In the genomic region with DNA sequence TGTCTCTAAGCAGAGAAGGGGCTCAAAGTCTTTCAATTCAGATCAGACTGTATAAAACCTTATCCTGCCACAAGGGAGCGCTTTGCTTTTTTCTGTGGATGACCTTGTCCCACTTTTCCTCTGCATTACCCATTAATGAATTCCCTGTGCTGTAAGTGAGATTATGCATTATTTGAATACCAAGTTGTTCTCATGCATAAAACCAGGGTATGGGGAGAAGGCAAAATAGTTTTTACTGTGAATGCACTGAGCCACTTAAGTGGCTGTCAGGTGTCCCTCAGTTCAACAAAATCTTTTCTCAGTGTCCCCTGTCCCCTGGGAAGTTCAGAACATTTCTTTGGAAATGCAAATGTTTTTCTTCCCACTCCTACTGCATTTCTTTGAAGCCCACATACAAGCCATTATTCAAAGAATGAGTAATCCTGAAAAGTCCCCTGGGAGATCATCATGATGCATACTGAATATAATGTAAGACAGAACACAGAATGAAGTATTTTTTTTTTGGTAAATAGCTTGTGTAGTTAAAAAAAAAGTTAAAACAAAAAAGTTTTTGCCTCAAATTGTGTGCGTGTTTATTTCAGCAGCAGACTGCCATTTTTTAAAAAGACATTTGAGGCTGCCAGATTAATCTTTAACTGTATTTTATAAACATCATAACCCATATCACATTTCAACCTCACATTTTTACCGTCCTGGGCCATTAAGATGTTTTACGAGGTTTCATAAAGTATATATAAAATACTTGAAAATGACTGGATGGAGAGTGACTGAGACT, we compare ENCODE assay signal across 1 cellular context.
TF ChIP-seq lines count a peak whose summit lies in the region.

No MANE protein-coding gene starts in this region.

TF ChIP-seq in H1, 55 proteins besides CTCF, POLR2A, EP300 and RAD21 (continued from another document):
- TF ChIP-seq HDAC2 (IDR thresholded peaks at IDR 0.05; ENCODE audit: borderline replicate concordance in 1 of 2, low read depth in 2 of 2, low read length in 2 of 2) (peak; percentile 71 to 95; a peak in 2 of 4 replicates), NANOG (IDR thresholded peaks at IDR 0.05; ENCODE audit: insufficient read depth, low read depth, low read length, poor library complexity, severe bottlenecking) (no peak), BCL11A (IDR thresholded peaks at IDR 0.05; ENCODE audit: low read depth in 2 of 2, low read length in 2 of 2) (no peak), TBP (IDR thresholded peaks at IDR 0.05; ENCODE audit: low read depth, low read length) (no peak), POLR2AphosphoS5 (IDR thresholded peaks at IDR 0.05; ENCODE audit: low read depth, low read length) (no peak), GABPA (IDR thresholded peaks at IDR 0.05; ENCODE audit: borderline replicate concordance, insufficient read depth, low read length) (no peak), SRF (IDR thresholded peaks at IDR 0.05; ENCODE audit: low read depth, low read length) (no peak), SP4 (IDR thresholded peaks at IDR 0.05; ENCODE audit: low read length) (0 out of 2 replicates have a peak, but pooled peaks have one; percentile 44), KDM1A (IDR thresholded peaks at IDR 0.05; ENCODE audit: borderline replicate concordance, low read length) (no peak), EZH2 (IDR thresholded peaks at IDR 0.05; ENCODE audit: low read depth, low read length, severe bottlenecking) (no peak), SIX5 (IDR thresholded peaks at IDR 0.05; ENCODE audit: low read depth, low read length) (no peak), FOSL1 (IDR thresholded peaks at IDR 0.05; ENCODE audit: insufficient read depth, low read depth, low read length) (no peak), EGR1 (IDR thresholded peaks at IDR 0.05; ENCODE audit: borderline replicate concordance, low read depth, low read length) (peak; percentile 59), CEBPB (IDR thresholded peaks at IDR 0.05; ENCODE audit: low read depth, low read length) (no peak), SP1 (IDR thresholded peaks at IDR 0.05; ENCODE audit: low read depth, low read length) (no peak), TAF7 (optimal IDR thresholded peaks at IDR 0.05; ENCODE audit: borderline replicate concordance, low read depth, low read length) (no peak), HDAC6 (IDR thresholded peaks at IDR 0.05; ENCODE audit: low read depth, low read length) (no peak), KDM5A (IDR thresholded peaks at IDR 0.05; ENCODE audit: low read length) (no peak), BRCA1 (IDR thresholded peaks at IDR 0.05; ENCODE audit: low read depth, low read length) (no peak), SAP30 (IDR thresholded peaks at IDR 0.05; ENCODE audit: insufficient read depth, insufficient replicate concordance, low read length) (no peak), MAFK (IDR thresholded peaks at IDR 0.05; ENCODE audit: low read depth, low read length) (0 out of 2 replicates have a peak, but pooled peaks have one; percentile 13), JUN (IDR thresholded peaks at IDR 0.05; ENCODE audit: low read depth, low read length) (0 out of 2 replicates have a peak, but pooled peaks have one; percentile 22), RXRA (IDR thresholded peaks at IDR 0.05; ENCODE audit: insufficient read depth, low read depth, low read length) (no peak), TCF12 (IDR thresholded peaks at IDR 0.05; ENCODE audit: low read depth, low read length) (no peak), JUND (IDR thresholded peaks at IDR 0.05; ENCODE audit: low read length) (no peak; the same call in 1 of the 2 replicates), PHF8 (conservative IDR thresholded peaks at IDR 0.05; ENCODE audit: low read depth, low read length) (no peak), KDM4A (IDR thresholded peaks at IDR 0.05; ENCODE audit: low read depth, low read length, severe bottlenecking) (no peak), SP2 (IDR thresholded peaks at IDR 0.05; ENCODE audit: low read length) (no peak), NRF1 (IDR thresholded peaks at IDR 0.05; ENCODE audit: low read depth, low read length) (no peak), CTBP2 (IDR thresholded peaks at IDR 0.05; ENCODE audit: borderline replicate concordance, insufficient read depth, insufficient read length, low read length) (no peak), ZNF274 (IDR thresholded peaks at IDR 0.05; ENCODE audit: borderline replicate concordance, extremely low read depth, low read length) (no peak), YY1 (IDR thresholded peaks at IDR 0.05; ENCODE audit: low read depth, low read length) (no peak), CHD2 (IDR thresholded peaks at IDR 0.05; ENCODE audit: low read length) (no peak), SIRT6 (IDR thresholded peaks at IDR 0.05; ENCODE audit: low read length) (no peak), CBX5 (IDR thresholded peaks at IDR 0.05; ENCODE audit: low read depth, low read length) (no peak), GTF2F1 (IDR thresholded peaks at IDR 0.05; ENCODE audit: borderline replicate concordance, low read depth, low read length) (no peak), SUZ12 (IDR thresholded peaks at IDR 0.05; ENCODE audit: low read length) (no peak), CHD1 (IDR thresholded peaks at IDR 0.05; ENCODE audit: low read depth, low read length) (no peak), CREB1 (IDR thresholded peaks at IDR 0.05) (no peak), TEAD4 (IDR thresholded peaks at IDR 0.05; ENCODE audit: low read depth, low read length) (peak; percentile 33; the same call in 1 of the 2 replicates), RFX5 (IDR thresholded peaks at IDR 0.05; ENCODE audit: borderline replicate concordance, low read depth, low read length) (no peak), RNF2 (IDR thresholded peaks at IDR 0.05; ENCODE audit: borderline replicate concordance, low read depth, low read length, missing control alignments, poor library complexity, severe bottlenecking) (no peak), RBBP5 (IDR thresholded peaks at IDR 0.05; ENCODE audit: borderline replicate concordance, low read depth, low read length) (no peak), CBX8 (IDR thresholded peaks at IDR 0.05; ENCODE audit: borderline replicate concordance, low read depth, low read length) (no peak), SIN3A (conservative IDR thresholded peaks at IDR 0.05 in 1 of 2, IDR thresholded peaks at IDR 0.05 in 1 of 2; ENCODE audit: low read depth in 1 of 2, low read length in 2 of 2) (no peak), TAF1 (IDR thresholded peaks at IDR 0.05; ENCODE audit: low read depth, low read length) (no peak), BACH1 (IDR thresholded peaks at IDR 0.05; ENCODE audit: low read length) (no peak)
- TF ChIP-seq, protein P1, sequence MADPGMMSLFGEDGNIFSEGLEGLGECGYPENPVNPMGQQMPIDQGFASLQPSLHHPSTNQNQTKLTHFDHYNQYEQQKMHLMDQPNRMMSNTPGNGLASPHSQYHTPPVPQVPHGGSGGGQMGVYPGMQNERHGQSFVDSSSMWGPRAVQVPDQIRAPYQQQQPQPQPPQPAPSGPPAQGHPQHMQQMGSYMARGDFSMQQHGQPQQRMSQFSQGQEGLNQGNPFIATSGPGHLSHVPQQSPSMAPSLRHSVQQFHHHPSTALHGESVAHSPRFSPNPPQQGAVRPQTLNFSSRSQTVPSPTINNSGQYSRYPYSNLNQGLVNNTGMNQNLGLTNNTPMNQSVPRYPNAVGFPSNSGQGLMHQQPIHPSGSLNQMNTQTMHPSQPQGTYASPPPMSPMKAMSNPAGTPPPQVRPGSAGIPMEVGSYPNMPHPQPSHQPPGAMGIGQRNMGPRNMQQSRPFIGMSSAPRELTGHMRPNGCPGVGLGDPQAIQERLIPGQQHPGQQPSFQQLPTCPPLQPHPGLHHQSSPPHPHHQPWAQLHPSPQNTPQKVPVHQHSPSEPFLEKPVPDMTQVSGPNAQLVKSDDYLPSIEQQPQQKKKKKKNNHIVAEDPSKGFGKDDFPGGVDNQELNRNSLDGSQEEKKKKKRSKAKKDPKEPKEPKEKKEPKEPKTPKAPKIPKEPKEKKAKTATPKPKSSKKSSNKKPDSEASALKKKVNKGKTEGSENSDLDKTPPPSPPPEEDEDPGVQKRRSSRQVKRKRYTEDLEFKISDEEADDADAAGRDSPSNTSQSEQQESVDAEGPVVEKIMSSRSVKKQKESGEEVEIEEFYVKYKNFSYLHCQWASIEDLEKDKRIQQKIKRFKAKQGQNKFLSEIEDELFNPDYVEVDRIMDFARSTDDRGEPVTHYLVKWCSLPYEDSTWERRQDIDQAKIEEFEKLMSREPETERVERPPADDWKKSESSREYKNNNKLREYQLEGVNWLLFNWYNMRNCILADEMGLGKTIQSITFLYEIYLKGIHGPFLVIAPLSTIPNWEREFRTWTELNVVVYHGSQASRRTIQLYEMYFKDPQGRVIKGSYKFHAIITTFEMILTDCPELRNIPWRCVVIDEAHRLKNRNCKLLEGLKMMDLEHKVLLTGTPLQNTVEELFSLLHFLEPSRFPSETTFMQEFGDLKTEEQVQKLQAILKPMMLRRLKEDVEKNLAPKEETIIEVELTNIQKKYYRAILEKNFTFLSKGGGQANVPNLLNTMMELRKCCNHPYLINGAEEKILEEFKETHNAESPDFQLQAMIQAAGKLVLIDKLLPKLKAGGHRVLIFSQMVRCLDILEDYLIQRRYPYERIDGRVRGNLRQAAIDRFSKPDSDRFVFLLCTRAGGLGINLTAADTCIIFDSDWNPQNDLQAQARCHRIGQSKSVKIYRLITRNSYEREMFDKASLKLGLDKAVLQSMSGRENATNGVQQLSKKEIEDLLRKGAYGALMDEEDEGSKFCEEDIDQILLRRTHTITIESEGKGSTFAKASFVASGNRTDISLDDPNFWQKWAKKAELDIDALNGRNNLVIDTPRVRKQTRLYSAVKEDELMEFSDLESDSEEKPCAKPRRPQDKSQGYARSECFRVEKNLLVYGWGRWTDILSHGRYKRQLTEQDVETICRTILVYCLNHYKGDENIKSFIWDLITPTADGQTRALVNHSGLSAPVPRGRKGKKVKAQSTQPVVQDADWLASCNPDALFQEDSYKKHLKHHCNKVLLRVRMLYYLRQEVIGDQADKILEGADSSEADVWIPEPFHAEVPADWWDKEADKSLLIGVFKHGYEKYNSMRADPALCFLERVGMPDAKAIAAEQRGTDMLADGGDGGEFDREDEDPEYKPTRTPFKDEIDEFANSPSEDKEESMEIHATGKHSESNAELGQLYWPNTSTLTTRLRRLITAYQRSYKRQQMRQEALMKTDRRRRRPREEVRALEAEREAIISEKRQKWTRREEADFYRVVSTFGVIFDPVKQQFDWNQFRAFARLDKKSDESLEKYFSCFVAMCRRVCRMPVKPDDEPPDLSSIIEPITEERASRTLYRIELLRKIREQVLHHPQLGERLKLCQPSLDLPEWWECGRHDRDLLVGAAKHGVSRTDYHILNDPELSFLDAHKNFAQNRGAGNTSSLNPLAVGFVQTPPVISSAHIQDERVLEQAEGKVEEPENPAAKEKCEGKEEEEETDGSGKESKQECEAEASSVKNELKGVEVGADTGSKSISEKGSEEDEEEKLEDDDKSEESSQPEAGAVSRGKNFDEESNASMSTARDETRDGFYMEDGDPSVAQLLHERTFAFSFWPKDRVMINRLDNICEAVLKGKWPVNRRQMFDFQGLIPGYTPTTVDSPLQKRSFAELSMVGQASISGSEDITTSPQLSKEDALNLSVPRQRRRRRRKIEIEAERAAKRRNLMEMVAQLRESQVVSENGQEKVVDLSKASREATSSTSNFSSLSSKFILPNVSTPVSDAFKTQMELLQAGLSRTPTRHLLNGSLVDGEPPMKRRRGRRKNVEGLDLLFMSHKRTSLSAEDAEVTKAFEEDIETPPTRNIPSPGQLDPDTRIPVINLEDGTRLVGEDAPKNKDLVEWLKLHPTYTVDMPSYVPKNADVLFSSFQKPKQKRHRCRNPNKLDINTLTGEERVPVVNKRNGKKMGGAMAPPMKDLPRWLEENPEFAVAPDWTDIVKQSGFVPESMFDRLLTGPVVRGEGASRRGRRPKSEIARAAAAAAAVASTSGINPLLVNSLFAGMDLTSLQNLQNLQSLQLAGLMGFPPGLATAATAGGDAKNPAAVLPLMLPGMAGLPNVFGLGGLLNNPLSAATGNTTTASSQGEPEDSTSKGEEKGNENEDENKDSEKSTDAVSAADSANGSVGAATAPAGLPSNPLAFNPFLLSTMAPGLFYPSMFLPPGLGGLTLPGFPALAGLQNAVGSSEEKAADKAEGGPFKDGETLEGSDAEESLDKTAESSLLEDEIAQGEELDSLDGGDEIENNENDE (IDR thresholded peaks at IDR 0.05; ENCODE audit: insufficient replicate concordance, low read length): peak; percentile 93
- TF ChIP-seq, protein P2, sequence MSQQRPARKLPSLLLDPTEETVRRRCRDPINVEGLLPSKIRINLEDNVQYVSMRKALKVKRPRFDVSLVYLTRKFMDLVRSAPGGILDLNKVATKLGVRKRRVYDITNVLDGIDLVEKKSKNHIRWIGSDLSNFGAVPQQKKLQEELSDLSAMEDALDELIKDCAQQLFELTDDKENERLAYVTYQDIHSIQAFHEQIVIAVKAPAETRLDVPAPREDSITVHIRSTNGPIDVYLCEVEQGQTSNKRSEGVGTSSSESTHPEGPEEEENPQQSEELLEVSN (IDR thresholded peaks at IDR 0.05): no peak
- TF ChIP-seq, protein P3, sequence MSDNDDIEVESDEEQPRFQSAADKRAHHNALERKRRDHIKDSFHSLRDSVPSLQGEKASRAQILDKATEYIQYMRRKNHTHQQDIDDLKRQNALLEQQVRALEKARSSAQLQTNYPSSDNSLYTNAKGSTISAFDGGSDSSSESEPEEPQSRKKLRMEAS (IDR thresholded peaks at IDR 0.05): no peak
- TF ChIP-seq, protein P4, sequence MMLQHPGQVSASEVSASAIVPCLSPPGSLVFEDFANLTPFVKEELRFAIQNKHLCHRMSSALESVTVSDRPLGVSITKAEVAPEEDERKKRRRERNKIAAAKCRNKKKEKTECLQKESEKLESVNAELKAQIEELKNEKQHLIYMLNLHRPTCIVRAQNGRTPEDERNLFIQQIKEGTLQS (IDR thresholded peaks at IDR 0.05; ENCODE audit: insufficient read depth, low read depth, low read length): no peak
- TF ChIP-seq, protein P5, sequence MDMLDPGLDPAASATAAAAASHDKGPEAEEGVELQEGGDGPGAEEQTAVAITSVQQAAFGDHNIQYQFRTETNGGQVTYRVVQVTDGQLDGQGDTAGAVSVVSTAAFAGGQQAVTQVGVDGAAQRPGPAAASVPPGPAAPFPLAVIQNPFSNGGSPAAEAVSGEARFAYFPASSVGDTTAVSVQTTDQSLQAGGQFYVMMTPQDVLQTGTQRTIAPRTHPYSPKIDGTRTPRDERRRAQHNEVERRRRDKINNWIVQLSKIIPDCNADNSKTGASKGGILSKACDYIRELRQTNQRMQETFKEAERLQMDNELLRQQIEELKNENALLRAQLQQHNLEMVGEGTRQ (IDR thresholded peaks at IDR 0.05; ENCODE audit: low read length): no peak
- TF ChIP-seq, protein P6, sequence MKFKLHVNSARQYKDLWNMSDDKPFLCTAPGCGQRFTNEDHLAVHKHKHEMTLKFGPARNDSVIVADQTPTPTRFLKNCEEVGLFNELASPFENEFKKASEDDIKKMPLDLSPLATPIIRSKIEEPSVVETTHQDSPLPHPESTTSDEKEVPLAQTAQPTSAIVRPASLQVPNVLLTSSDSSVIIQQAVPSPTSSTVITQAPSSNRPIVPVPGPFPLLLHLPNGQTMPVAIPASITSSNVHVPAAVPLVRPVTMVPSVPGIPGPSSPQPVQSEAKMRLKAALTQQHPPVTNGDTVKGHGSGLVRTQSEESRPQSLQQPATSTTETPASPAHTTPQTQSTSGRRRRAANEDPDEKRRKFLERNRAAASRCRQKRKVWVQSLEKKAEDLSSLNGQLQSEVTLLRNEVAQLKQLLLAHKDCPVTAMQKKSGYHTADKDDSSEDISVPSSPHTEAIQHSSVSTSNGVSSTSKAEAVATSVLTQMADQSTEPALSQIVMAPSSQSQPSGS (IDR thresholded peaks at IDR 0.05; ENCODE audit: low read length): no peak
TF ChIP-seq in H1: peak in this region for 8.
